Comparison of ENCODE assay signal across 8 cellular contexts in genomic region chr3:44509985-44510360, GRCh38. TPM values are rescaled to one million over a fixed set of nuclear protein-coding genes. Genes with fewer than 3 reads are reported as not detected.
DNase-seq lines count a peak whose midpoint lies in the region; ATAC-seq, FAIRE-seq and TF ChIP-seq lines count a peak whose summit lies in the region.

No MANE protein-coding gene starts in this region.

- WGBS in spleen, 5 donors, result 1 to 2% (median 1%) methylated on average over 6 of the region's 6 CpGs

- H3K9me3 ChIP-seq in Karpas-422 (ENCODE audit: low read length), result peaks cover 3% of the 10 kb centered on the region
- no peaks in the 10 kb centered on the region for H3K9me3 ChIP-seq in iPS-18c (ENCODE audit: control insufficient read depth, insufficient read depth, low read length)
- peaks cover 0 to 18% (median 12%) of the 10 kb centered on the region in 8 donors for H3K9me3 ChIP-seq in spleen

- H3K36me3 ChIP-seq in Karpas-422 (ENCODE audit: insufficient read depth, low read length) (peaks cover 11% of the 10 kb centered on the region), spleen (peaks cover 0 to 26% (median 3%) of the 10 kb centered on the region in 6 donors)

- peak overlapping the region; percentile 84 for H3K4me2 ChIP-seq in Karpas-422 (ENCODE audit: low read depth, low read length, poor library complexity, severe bottlenecking)

- peak overlapping the region; percentile 77 for H3K9ac ChIP-seq in Karpas-422 (ENCODE audit: low read length)

- TF ChIP-seq POLR2A in spleen (IDR thresholded peaks at IDR 0.05), result no peak

- no peak for TF ChIP-seq CTCF in GM12864 (IDR thresholded peaks at IDR 0.05; ENCODE audit: low read depth, low read length, missing control alignments)
- no peak for TF ChIP-seq CTCF in spleen (IDR thresholded peaks at IDR 0.05 in 8 of 11, conservative IDR thresholded peaks at IDR 0.05 in 3 of 11)

- H3K4me1 ChIP-seq in Karpas-422 (ENCODE audit: low read length) (peaks cover 14% of the 10 kb centered on the region), spleen (peaks cover 12 to 46% (median 28%) of the 10 kb centered on the region in 6 donors)

- H3K27ac ChIP-seq in Karpas-422 (ENCODE audit: low read length) (no peak overlapping the region), spleen (peak overlapping the region; percentile 84 to 94 (median 91))

- FAIRE-seq in frontal cortex (lab: Jason Lieb, UNC), result no peak

- intact Hi-C loops in spleen (cut with DNase I; ENCODE audit: low total_unique reads), result loop anchor here (10.0 kb wide), 1 partner anchor 185 kb away; no protein-coding TSS in a partner anchor

- DNase-seq in GM12864 (ENCODE audit: low read depth) (peak; percentile 19), Karpas-422 (peak; percentile 66), spleen (no peak), frontal cortex (ENCODE audit: low spot score in 2 of 2) (no peak), NCI-H1436 (lab: John Stamatoyannopoulos, UW) (no peak)
- no peak for DNase-seq in activated naive CD8-positive, alpha-beta T cell treated with anti-CD3 and anti-CD28 coated beads for 36 hours

- H3K27me3 ChIP-seq in Karpas-422 (ENCODE audit: low read length) (no peaks in the 10 kb centered on the region), spleen (replicated peaks in 1 of 7) (no peaks in the 10 kb centered on the region)

- peak overlapping the region; percentile 93 for H3K4me3 Mint-ChIP-seq in activated naive CD8-positive, alpha-beta T cell treated with anti-CD3 and anti-CD28 coated beads for 36 hours

- peaks cover 50% of the 10 kb centered on the region for H3K79me2 ChIP-seq in Karpas-422 (ENCODE audit: low read length)

- peak; percentile 38 for ATAC-seq in GM21529 (IDR thresholded peaks at IDR 0.05; ENCODE audit: unreplicated experiment)

- H3K27ac Mint-ChIP-seq in activated naive CD8-positive, alpha-beta T cell treated with anti-CD3 and anti-CD28 coated beads for 36 hours, result peak overlapping the region; percentile 66

- no peaks in the 10 kb centered on the region for H4K20me1 ChIP-seq in Karpas-422 (ENCODE audit: insufficient read depth, low read depth, low read length)

- H3K4me3 ChIP-seq in GM12864 (ENCODE audit: low read depth, low read length), result peak overlapping the region; percentile 61
- peak overlapping the region; percentile 91 for H3K4me3 ChIP-seq in Karpas-422 (ENCODE audit: low read length)
- peak overlapping the region; percentile 51 for H3K4me3 ChIP-seq in iPS-18c (ENCODE audit: insufficient read depth, low read depth, low read length)
- H3K4me3 ChIP-seq in spleen, result peak overlapping the region; percentile 71 to 98 (median 86)

- H3K4me1 Mint-ChIP-seq in activated naive CD8-positive, alpha-beta T cell treated with anti-CD3 and anti-CD28 coated beads for 36 hours, result peaks cover 22% of the 10 kb centered on the region

- no peaks in the 10 kb centered on the region for H3K27me3 Mint-ChIP-seq in activated naive CD8-positive, alpha-beta T cell treated with anti-CD3 and anti-CD28 coated beads for 36 hours

- peak overlapping the region; percentile 47 for H2AFZ ChIP-seq in Karpas-422 (ENCODE audit: low read length)

- peaks cover 30% of the 10 kb centered on the region for H3K36me3 Mint-ChIP-seq in activated naive CD8-positive, alpha-beta T cell treated with anti-CD3 and anti-CD28 coated beads for 36 hours

- peaks cover 14% of the 10 kb centered on the region for H3K9me3 Mint-ChIP-seq in activated naive CD8-positive, alpha-beta T cell treated with anti-CD3 and anti-CD28 coated beads for 36 hours

- H3K9me2 ChIP-seq in Karpas-422 (replicated peaks; ENCODE audit: insufficient read depth, low read length), result no peaks in the 10 kb centered on the region

RNA-seq across cellular contexts. Expression of gene ZNF445, which starts 32.5 kb away (rescaled TPM):
- 9.2 and 9.8 TPM in 2 replicates for total RNA-seq in Karpas-422 (2014; rRNA removed; shearing (Covaris generic); ENCODE audit: low replicate concordance)
- total RNA-seq in activated naive CD8-positive, alpha-beta T cell treated with anti-CD3 and anti-CD28 coated beads for 36 hours, result 10 to 100 TPM; 12.2 to 13.4 TPM
- total RNA-seq in spleen (10 to 100 TPM; 14.5 to 29.0 (median 21.4) TPM), frontal cortex (29.3 TPM)
- 1 to 10 TPM; 1.2 to 3.4 (median 1.2) TPM for polyA plus RNA-seq in spleen

RNA-seq across cellular contexts. Expression of gene ZKSCAN7, which starts 45.0 kb away (rescaled TPM):
- 7.3 and 13.7 TPM in 2 replicates for total RNA-seq in Karpas-422 (2014; rRNA removed; shearing (Covaris generic); ENCODE audit: low replicate concordance)
- total RNA-seq in activated naive CD8-positive, alpha-beta T cell treated with anti-CD3 and anti-CD28 coated beads for 36 hours, result 1 to 10 TPM; 4.4 to 4.5 TPM
- total RNA-seq in spleen (1 to 10 TPM; 3.9 to 6.0 (median 5.1) TPM), frontal cortex (30.2 TPM)
- 1 to 10 TPM; 1.8 to 2.2 (median 1.9) TPM for polyA plus RNA-seq in spleen

Comparison
In these comparisons a context has a peak if more than half of its experiments do, and no peak if none do; other contexts are left out.
1. DNase-seq: peak in GM12864 (single experiment) and Karpas-422 (single experiment); none in activated naive CD8-positive, alpha-beta T cell treated with anti-CD3 and anti-CD28 coated beads for 36 hours (single experiment), spleen (single experiment), frontal cortex (0 of 2) and NCI-H1436 (single experiment).
2. Peak in every context shown above with its lines, with median percentiles within 50 percentile points of each other: H3K4me3 ChIP-seq.